ENCODE assay signal across 15 cellular contexts in the genomic region with DNA sequence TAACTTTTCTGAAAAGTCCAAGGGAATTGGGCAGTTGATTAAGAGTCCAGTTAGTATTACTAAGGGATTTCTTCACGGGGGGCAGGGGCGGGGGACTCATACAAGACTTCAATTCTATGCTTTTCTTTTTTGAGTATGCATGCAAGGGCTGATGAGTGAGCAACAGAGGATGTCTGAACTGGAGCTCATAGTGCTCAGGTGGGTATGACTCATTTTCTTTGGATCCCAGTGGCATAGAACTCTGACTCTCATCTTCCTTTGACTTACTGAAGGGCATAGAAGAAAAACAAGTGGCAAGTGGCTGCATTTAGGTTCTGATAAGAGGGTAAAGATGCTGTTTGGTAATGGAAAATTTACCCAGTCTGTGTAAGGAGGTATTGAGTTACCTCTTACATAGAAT.
DNase-seq lines count a peak whose midpoint lies in the region; TF ChIP-seq lines count a peak whose summit lies in the region.
"Had no signal": no experiment of that assay in that cellular context is flagged by ENCODE, and none has a peak within 500 bp of the region (broad histone marks: within the 10 kb centered on the region; RNA-seq: fewer than 3 reads in every experiment).

No MANE protein-coding gene starts in this region.

- no peaks in the 10 kb centered on the region for H3K27me3 Mint-ChIP-seq in CD4-positive, alpha-beta memory T cell
- H3K27me3 Mint-ChIP-seq: CD8-positive, alpha-beta memory T cell had no signal

- intact Hi-C loops in CD4-positive, alpha-beta memory T cell (cut with micrococcal nuclease): no loop called here
- intact Hi-C loops in stomach (cut with DNase I; ENCODE audit: low total_unique reads): no loop called here

- H4K20me1 ChIP-seq in BLaER1 treated with 17β-estradiol and CSF1 and Interleukin-3, amounts not matched to agents 10 nM and 100 nM: no peaks in the 10 kb centered on the region

- no peaks in the 10 kb centered on the region for H3K27me3 ChIP-seq in BLaER1 treated with 17β-estradiol and CSF1 and Interleukin-3, amounts not matched to agents 10 nM and 100 nM
- H3K27me3 ChIP-seq in CD4-positive, alpha-beta memory T cell (ENCODE audit: insufficient read depth, low read length): no peaks in the 10 kb centered on the region
- no peaks in the 10 kb centered on the region for H3K27me3 ChIP-seq in stomach

- 47 to 96% (median 80%) methylated on average over 2 of the region's 2 CpGs for WGBS in stomach, 5 donors

- peak overlapping the region in 7 of 11 experiments; percentile 50 to 69 (median 63); a peak in 13 of 22 replicates for H3K4me2 ChIP-seq in BLaER1 treated with 17β-estradiol and CSF1 and Interleukin-3, amounts not matched to agents 10 nM and 100 nM

- DNase-seq in RKO (ENCODE audit: low spot score): peak; percentile 19
- DNase-seq in epithelial cell of esophagus (ENCODE audit: low read depth): peak; percentile 55
- DNase-seq in kidney glomerular epithelial cell (lab: John Stamatoyannopoulos, UW): peak; percentile 4
- no peak for DNase-seq in CD4-positive, alpha-beta memory T cell
- DNase-seq in NCI-H2171 treated with DMSO at 0.1 percent for 48 hours (lab: John Stamatoyannopoulos, UW): no peak
- no peak for DNase-seq in DMS 273 (lab: John Stamatoyannopoulos, UW; ENCODE audit: unreplicated experiment)
- no peak for DNase-seq in stomach
- DNase-seq: ACHN; Caco-2; CD8-positive, alpha-beta memory T cell; DMS53; GF-D8 had no signal

- peaks cover under 1 to 15% (median 6%) of the 10 kb centered on the region in 8 donors for H3K9me3 Mint-ChIP-seq in CD4-positive, alpha-beta memory T cell

- H3K27ac Mint-ChIP-seq in CD4-positive, alpha-beta memory T cell: no peak overlapping the region
- H3K27ac Mint-ChIP-seq: CD8-positive, alpha-beta memory T cell had no signal

- no peak for TF ChIP-seq EP300 in stomach (IDR thresholded peaks at IDR 0.05)

- TF ChIP-seq CTCF in epithelial cell of esophagus (IDR thresholded peaks at IDR 0.05; ENCODE audit: insufficient read depth, low read depth, low read length, missing control alignments) (no peak), stomach (IDR thresholded peaks at IDR 0.05) (no peak)

- no peaks in the 10 kb centered on the region for H3K36me3 Mint-ChIP-seq in CD4-positive, alpha-beta memory T cell
- H3K36me3 Mint-ChIP-seq: CD8-positive, alpha-beta memory T cell had no signal

- no peaks in the 10 kb centered on the region for H3K36me3 ChIP-seq in BLaER1 treated with 17β-estradiol and CSF1 and Interleukin-3, amounts not matched to agents 10 nM and 100 nM
- H3K36me3 ChIP-seq in CD4-positive, alpha-beta memory T cell (ENCODE audit: insufficient read depth, low read length): no peaks in the 10 kb centered on the region
- H3K36me3 ChIP-seq in stomach: no peaks in the 10 kb centered on the region
- H3K36me3 ChIP-seq: HAP-1 had no signal

- CTCF ChIA-PET in CD4-positive, alpha-beta memory T cell (lab: Charles Lee; ENCODE audit: partially characterized antibody): no interaction called here

- no peak overlapping the region; a peak in 1 of 22 replicates for H3K27ac ChIP-seq in BLaER1 treated with 17β-estradiol and CSF1 and Interleukin-3, amounts not matched to agents 10 nM and 100 nM
- no peak overlapping the region for H3K27ac ChIP-seq in CD4-positive, alpha-beta memory T cell (ENCODE audit: low read depth, low read length)
- H3K27ac ChIP-seq in stomach: no peak overlapping the region
- H3K27ac ChIP-seq: C4-2B had no signal

- POLR2A ChIA-PET in CD4-positive, alpha-beta memory T cell (lab: Charles Lee; ENCODE audit: partially characterized antibody): no interaction called here

- no peak overlapping the region for H3K9ac ChIP-seq in BLaER1 treated with 17β-estradiol and CSF1 and Interleukin-3, amounts not matched to agents 10 nM and 100 nM

- no peaks in the 10 kb centered on the region for H3K9me3 ChIP-seq in BLaER1 treated with 17β-estradiol and CSF1 and Interleukin-3, amounts not matched to agents 10 nM and 100 nM (replicated peaks in 1 of 11)
- no peaks in the 10 kb centered on the region for H3K9me3 ChIP-seq in CD4-positive, alpha-beta memory T cell (ENCODE audit: control insufficient read depth in 1 of 2, low read length in 2 of 2)
- no peaks in the 10 kb centered on the region for H3K9me3 ChIP-seq in stomach
- H3K9me3 ChIP-seq: Caco-2, HAP-1 had no signal

- peaks cover 0 to 22% (median 18%) of the 10 kb centered on the region in 10 experiments; a peak in 15 of 20 replicates for H3K4me1 ChIP-seq in BLaER1 treated with 17β-estradiol and CSF1 and Interleukin-3, amounts not matched to agents 10 nM and 100 nM
- H3K4me1 ChIP-seq in CD4-positive, alpha-beta memory T cell (ENCODE audit: insufficient read depth, low read length): no peaks in the 10 kb centered on the region
- no peaks in the 10 kb centered on the region for H3K4me1 ChIP-seq in stomach
- H3K4me1 ChIP-seq: Caco-2, HAP-1 had no signal

- H3K4me3 ChIP-seq in BLaER1 treated with 17β-estradiol and CSF1 and Interleukin-3, amounts not matched to agents 10 nM and 100 nM: no peak overlapping the region
- no peak overlapping the region for H3K4me3 ChIP-seq in epithelial cell of esophagus (ENCODE audit: low read length)
- H3K4me3 ChIP-seq in CD4-positive, alpha-beta memory T cell (ENCODE audit: low read length in 2 of 2): no peak overlapping the region
- H3K4me3 ChIP-seq in stomach: no peak overlapping the region
- H3K4me3 ChIP-seq: HAP-1 had no signal

- no peak for TF ChIP-seq POLR2A in stomach (IDR thresholded peaks at IDR 0.05)

- no peak overlapping the region for H3K4me3 Mint-ChIP-seq in CD4-positive, alpha-beta memory T cell
- H3K4me3 Mint-ChIP-seq: CD8-positive, alpha-beta memory T cell had no signal

- H3K4me1 Mint-ChIP-seq in CD4-positive, alpha-beta memory T cell: no peaks in the 10 kb centered on the region
- H3K4me1 Mint-ChIP-seq: CD8-positive, alpha-beta memory T cell had no signal

Comparison
In these comparisons a context has a peak if more than half of its experiments do, and no peak if none do; other contexts are left out.
1. DNase-seq: peak in RKO (single experiment), epithelial cell of esophagus (single experiment) and kidney glomerular epithelial cell (single experiment); none in CD4-positive, alpha-beta memory T cell (0 of 5), NCI-H2171 treated with DMSO at 0.1 percent for 48 hours (single experiment), DMS 273 (single experiment) and stomach (single experiment).